Comparison of ENCODE assay signal across 8 cellular contexts in the genomic region with DNA sequence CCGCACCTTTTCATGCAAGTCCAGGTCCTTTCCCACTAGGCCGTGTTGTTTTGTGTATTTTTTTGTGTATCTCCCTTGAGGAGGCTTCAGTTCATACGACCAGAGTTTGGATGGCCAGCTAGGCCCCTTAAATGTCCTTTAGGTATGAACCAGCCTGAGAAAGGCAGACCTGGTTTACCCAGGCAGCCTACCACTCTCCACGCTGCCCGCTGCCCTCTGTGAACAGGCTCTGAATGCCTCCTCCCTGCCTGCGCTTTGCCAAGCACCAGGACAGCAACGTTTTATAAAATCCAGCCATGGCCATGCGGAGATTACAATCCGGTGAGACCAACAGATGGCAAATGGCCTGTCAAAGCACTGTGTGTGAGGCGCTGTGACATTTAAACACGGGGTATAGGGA. TPM values are rescaled to one million over a fixed set of nuclear protein-coding genes. Genes with fewer than 3 reads are reported as not detected.
DNase-seq lines count a peak whose midpoint lies in the region; ATAC-seq and TF ChIP-seq lines count a peak whose summit lies in the region.

No MANE protein-coding gene starts in this region.

- peaks cover 4% of the 10 kb centered on the region for H3K79me2 ChIP-seq in neural cell (replicated peaks; ENCODE audit: insufficient read depth, low read length)

- H2AFZ ChIP-seq in neural cell (ENCODE audit: low read depth, low read length) = peak overlapping the region; percentile 3

- H3K9me3 ChIP-seq in BLaER1 = peaks cover 22% of the 10 kb centered on the region
- H3K9me3 ChIP-seq in KOPT-K1 (ENCODE audit: insufficient read depth, low read length, poor library complexity, severe bottlenecking) = peaks cover 17% of the 10 kb centered on the region
- H3K9me3 ChIP-seq in neural cell (ENCODE audit: low read length) = no peaks in the 10 kb centered on the region

- no peaks in the 10 kb centered on the region for H3K27me3 ChIP-seq in BLaER1
- no peaks in the 10 kb centered on the region for H3K27me3 ChIP-seq in neural cell (ENCODE audit: insufficient read depth, low read depth, low read length)

- H3F3A ChIP-seq in neural cell (ENCODE audit: insufficient read depth, low read length, poor library complexity, severe bottlenecking) = no peaks in the 10 kb centered on the region

- H3K9me2 ChIP-seq in neural cell (ENCODE audit: insufficient read depth, low read length) = no peaks in the 10 kb centered on the region

- peaks cover 32% of the 10 kb centered on the region for H3K4me1 ChIP-seq in BLaER1

- no peak for TF ChIP-seq EP300 in neural cell (conservative IDR thresholded peaks at IDR 0.05; ENCODE audit: poor library complexity, severe bottlenecking)

- H3K36me3 ChIP-seq in BLaER1 (no peaks in the 10 kb centered on the region), KOPT-K1 (ENCODE audit: insufficient read depth, low read length) (no peaks in the 10 kb centered on the region), neural cell (ENCODE audit: insufficient read depth, low read length) (no peaks in the 10 kb centered on the region)

- H4K20me1 ChIP-seq in BLaER1 (peaks cover 27% of the 10 kb centered on the region), neural cell (ENCODE audit: insufficient read depth) (no peaks in the 10 kb centered on the region)

- no peak for TF ChIP-seq CTCF in neural cell (IDR thresholded peaks at IDR 0.05; ENCODE audit: poor library complexity, severe bottlenecking)

- ATAC-seq in HG03196 (IDR thresholded peaks at IDR 0.05; ENCODE audit: unreplicated experiment) = no peak

- DNase-seq in cerebellum (ENCODE audit: low spot score) (peak; percentile 34), NCI-H1092 (lab: John Stamatoyannopoulos, UW) (no peak), NCI-H345 treated with DMSO at 0.1 percent for 48 hours (lab: John Stamatoyannopoulos, UW; ENCODE audit: unreplicated experiment) (no peak), SW 1271 (lab: John Stamatoyannopoulos, UW) (no peak)

- H3K27ac ChIP-seq in BLaER1 (no peak overlapping the region), KOPT-K1 (ENCODE audit: low read depth, low read length, poor library complexity, severe bottlenecking) (peak overlapping the region; percentile 70), neural cell (ENCODE audit: low read length) (peak overlapping the region; percentile 26)

- H3K9ac ChIP-seq in BLaER1 = peak overlapping the region; percentile 86; the same call in 1 of the 2 replicates
- H3K9ac ChIP-seq in neural cell (ENCODE audit: low read length) = peak overlapping the region; percentile 51

- no peak for TF ChIP-seq RAD21 in neural cell (conservative IDR thresholded peaks at IDR 0.05)

- H3K4me2 ChIP-seq in BLaER1 (peak overlapping the region; percentile 98), neural cell (ENCODE audit: low read length) (no peak overlapping the region)

- H3K4me3 ChIP-seq in BLaER1 (peak overlapping the region; percentile 87), neural cell (ENCODE audit: low read length) (peak overlapping the region; percentile 64)

TF ChIP-seq in neural cell, 6 proteins besides CTCF, POLR2A, EP300 and RAD21:
- no peak for TF ChIP-seq EZH2 (IDR thresholded peaks at IDR 0.05; ENCODE audit: borderline replicate concordance, insufficient read depth, low read length, poor library complexity, severe bottlenecking)
- no peak for TF ChIP-seq SMC3 (conservative IDR thresholded peaks at IDR 0.05; ENCODE audit: poor library complexity)
- no peak for TF ChIP-seq TAF1 (IDR thresholded peaks at IDR 0.05; ENCODE audit: low read depth)
- no peak for TF ChIP-seq POLR2AphosphoS5 (IDR thresholded peaks at IDR 0.05)
- TF ChIP-seq REST (IDR thresholded peaks at IDR 0.05; ENCODE audit: borderline replicate concordance) = no peak
- no peak for TF ChIP-seq MXI1 (conservative IDR thresholded peaks at IDR 0.05; ENCODE audit: poor library complexity, severe bottlenecking)
TF ChIP-seq in neural cell: peak in this region for 0.

RNA-seq across cellular contexts. Expression of gene CLTB, which starts 0.6 kb away (rescaled TPM):
- 34.5 TPM for total RNA-seq in cerebellum
- 239 and 245 TPM in 2 replicates for polyA plus RNA-seq in neural cell
- polyA minus RNA-seq in neural cell = 116 and 124 TPM in 2 replicates

RNA-seq across cellular contexts. Expression of gene HIGD2A, which starts 28.4 kb away (rescaled TPM):
- 31.9 TPM for total RNA-seq in cerebellum
- polyA plus RNA-seq in neural cell = 61.8 and 81.3 TPM in 2 replicates
- 36.0 and 41.3 TPM in 2 replicates for polyA minus RNA-seq in neural cell

RNA-seq across cellular contexts. Expression of gene NOP16, which starts 28.6 kb away (rescaled TPM):
- total RNA-seq in cerebellum = 4.9 TPM
- 23.9 and 29.9 TPM in 2 replicates for polyA plus RNA-seq in neural cell
- 12.5 and 12.7 TPM in 2 replicates for polyA minus RNA-seq in neural cell

RNA-seq across cellular contexts. Expression of gene FAF2, which starts 31.2 kb away (rescaled TPM):
- 33.7 TPM for total RNA-seq in cerebellum
- polyA plus RNA-seq in neural cell = 30.8 and 33.6 TPM in 2 replicates
- 51.9 and 54.0 TPM in 2 replicates for polyA minus RNA-seq in neural cell

RNA-seq across cellular contexts. Expression of gene ARL10, which starts 51.7 kb away (rescaled TPM):
- 43.6 TPM for total RNA-seq in cerebellum
- 12.7 and 22.8 TPM in 2 replicates for polyA plus RNA-seq in neural cell
- 38.5 and 41.1 TPM in 2 replicates for polyA minus RNA-seq in neural cell
